Comparison of ENCODE assay signal across 21 cellular contexts in the genomic region with DNA sequence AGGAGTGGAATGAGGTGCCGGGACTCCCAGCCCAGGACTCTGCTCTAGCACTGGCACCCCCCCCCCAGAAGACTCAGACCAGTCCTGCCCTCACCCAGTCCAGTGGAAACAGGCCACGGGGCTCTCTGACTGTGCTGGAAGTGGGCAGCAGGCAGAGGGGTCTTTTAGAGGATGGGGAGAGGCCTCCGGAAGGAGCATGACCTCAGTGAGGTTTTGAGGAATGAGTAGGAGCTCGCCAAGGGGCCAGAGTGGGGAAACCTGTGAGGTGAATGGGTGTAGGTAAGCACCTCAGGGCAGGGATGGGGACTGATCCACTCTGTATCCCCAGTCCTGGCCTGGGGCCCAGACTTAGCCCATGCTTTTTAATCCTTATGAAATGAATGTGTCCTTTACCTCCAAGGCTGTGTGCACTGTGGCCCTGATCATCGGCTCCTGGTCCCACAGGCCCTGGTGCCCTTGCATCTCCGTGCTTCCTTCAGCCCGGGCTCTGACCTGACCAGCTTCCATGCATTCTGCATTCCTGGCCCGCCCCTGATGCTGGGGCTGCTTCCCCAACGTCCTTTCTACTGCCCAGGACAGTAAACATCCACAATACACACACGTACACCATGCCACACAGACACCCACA. TPM values are rescaled to one million over a fixed set of nuclear protein-coding genes. Genes with fewer than 3 reads are reported as not detected.
"Had no signal": no experiment of that assay in that cellular context is flagged by ENCODE, and none has a peak within 500 bp of the region (broad histone marks: within the 10 kb centered on the region; RNA-seq: fewer than 3 reads in every experiment).

No MANE protein-coding gene starts in this region.

- H3K9me3 Mint-ChIP-seq: activated CD8-positive, alpha-beta T cell treated with anti-CD3 and anti-CD28 coated beads for 36 hours; activated naive CD4-positive, alpha-beta T cell treated with anti-CD3 and anti-CD28 coated beads for 36 hours; activated naive CD8-positive, alpha-beta T cell treated with anti-CD3 and anti-CD28 coated beads, Interleukin-2, amount 50 U/mL, for 24 hours; activated T-helper 1 cell treated with anti-CD3 and anti-CD28 coated beads, Interleukin-12 subunit alpha, Interleukin-12 subunit beta, Interleukin-2, Interleukin-4 antibody, amounts not matched to agents 30 ng/mL and 10 ng/mL and 1 ng/mL, durations not matched to agents 14 hours and 24 hours and 36 hours; stimulated activated naive CD8-positive, alpha-beta T cell treated with anti-CD3 and anti-CD28 coated beads, Interleukin-15, Interleukin-2, amounts not matched to agents 100 ng/mL and 50 ng/mL, for 24 hours had no signal

- H3K27ac Mint-ChIP-seq: activated CD8-positive, alpha-beta T cell treated with anti-CD3 and anti-CD28 coated beads for 36 hours; activated naive CD4-positive, alpha-beta T cell treated with anti-CD3 and anti-CD28 coated beads for 36 hours; activated naive CD8-positive, alpha-beta T cell treated with anti-CD3 and anti-CD28 coated beads, Interleukin-2, amount 50 U/mL, for 24 hours; activated T-helper 1 cell treated with anti-CD3 and anti-CD28 coated beads, Interleukin-12 subunit alpha, Interleukin-12 subunit beta, Interleukin-2, Interleukin-4 antibody, amounts not matched to agents 30 ng/mL and 10 ng/mL and 1 ng/mL, durations not matched to agents 14 hours and 24 hours and 36 hours; stimulated activated naive CD8-positive, alpha-beta T cell treated with anti-CD3 and anti-CD28 coated beads, Interleukin-15, Interleukin-2, amounts not matched to agents 100 ng/mL and 50 ng/mL, for 24 hours had no signal

- H3K4me1 Mint-ChIP-seq: activated naive CD8-positive, alpha-beta T cell treated with anti-CD3 and anti-CD28 coated beads, Interleukin-2, amount 50 U/mL, for 24 hours had no signal

- H3K27ac ChIP-seq: gastrocnemius medialis, heart left ventricle, neutrophil, SK-N-MC had no signal

- H3K9me3 ChIP-seq: gastrocnemius medialis, heart left ventricle, neutrophil, upper lobe of left lung had no signal

- H3K4me3 Mint-ChIP-seq: activated CD8-positive, alpha-beta T cell treated with anti-CD3 and anti-CD28 coated beads for 36 hours; activated naive CD4-positive, alpha-beta T cell treated with anti-CD3 and anti-CD28 coated beads for 36 hours; activated naive CD8-positive, alpha-beta T cell treated with anti-CD3 and anti-CD28 coated beads, Interleukin-2, amount 50 U/mL, for 24 hours; activated T-helper 1 cell treated with anti-CD3 and anti-CD28 coated beads, Interleukin-12 subunit alpha, Interleukin-12 subunit beta, Interleukin-2, Interleukin-4 antibody, amounts not matched to agents 30 ng/mL and 10 ng/mL and 1 ng/mL, durations not matched to agents 14 hours and 24 hours and 36 hours; stimulated activated naive CD8-positive, alpha-beta T cell treated with anti-CD3 and anti-CD28 coated beads, Interleukin-15, Interleukin-2, amounts not matched to agents 100 ng/mL and 50 ng/mL, for 24 hours had no signal

- DNase-seq: activated CD8-positive, alpha-beta T cell treated with anti-CD3 and anti-CD28 coated beads for 36 hours; activated naive CD4-positive, alpha-beta T cell treated with anti-CD3 and anti-CD28 coated beads for 36 hours; activated naive CD8-positive, alpha-beta T cell treated with anti-CD3 and anti-CD28 coated beads, Interleukin-2, amount 50 U/mL, for 24 hours; erythroblast; gastrocnemius medialis; left cardiac atrium; small intestine; stimulated activated CD4-positive, alpha-beta T cell treated with anti-CD3 and anti-CD28 coated beads, Interleukin-4, amount 100 ng/mL, for 4 hours; stimulated activated CD8-positive, alpha-beta memory T cell treated with anti-CD3 and anti-CD28 coated beads, Interleukin-4, amount 100 ng/mL, for 48 hours; T-helper 1 cell; upper lobe of left lung had no signal

- ATAC-seq: activated CD8-positive, alpha-beta T cell treated with anti-CD3 and anti-CD28 coated beads for 36 hours; activated naive CD8-positive, alpha-beta T cell treated with anti-CD3 and anti-CD28 coated beads, Interleukin-2, amount 50 U/mL, for 24 hours; gastrocnemius medialis; left cardiac atrium had no signal

- H3K4me1 ChIP-seq: gastrocnemius medialis had no signal

- H3K36me3 ChIP-seq: gastrocnemius medialis, heart left ventricle, neutrophil, upper lobe of left lung had no signal

- H3K27me3 ChIP-seq: heart left ventricle, upper lobe of left lung had no signal

- H3K4me3 ChIP-seq: gastrocnemius medialis, heart left ventricle, lung, SK-N-MC, upper lobe of left lung had no signal

RNA-seq across cellular contexts. Expression of gene RFPL3, which starts 24.4 kb away (rescaled TPM):
- total RNA-seq: activated CD8-positive, alpha-beta T cell treated with anti-CD3 and anti-CD28 coated beads for 36 hours; activated naive CD4-positive, alpha-beta T cell treated with anti-CD3 and anti-CD28 coated beads for 36 hours; activated T-helper 1 cell treated with anti-CD3 and anti-CD28 coated beads, Interleukin-12 subunit alpha, Interleukin-12 subunit beta, Interleukin-2, Interleukin-4 antibody, amounts not matched to agents 30 ng/mL and 10 ng/mL and 1 ng/mL, durations not matched to agents 14 hours and 24 hours and 36 hours; aorta; cerebellum; dermis microvascular lymphatic vessel endothelial cell; gastrocnemius medialis; heart left ventricle; left cardiac atrium; lung; temporal lobe; upper lobe of left lung had no signal
- polyA plus RNA-seq: aorta, heart left ventricle, lung, small intestine had no signal
